8 cellular contexts compared by ENCODE assay signal in genomic region chr6:99424761-99425646, GRCh38. TPM values are rescaled to one million over a fixed set of nuclear protein-coding genes. Genes with fewer than 3 reads are reported as not detected.
DNase-seq lines count a peak whose midpoint lies in the region; ATAC-seq, FAIRE-seq and TF ChIP-seq lines count a peak whose summit lies in the region.

PNISR (minus strand) TSS chr6:99425308; CDS start chr6:99414659, 10,649 bp downstream.

- WGBS in aorta, 2 donors, result 0% methylated on average over 53 of the region's 53 CpGs

- no peak for TF ChIP-seq CTCF in astrocyte of the cerebellum (IDR thresholded peaks at IDR 0.05; ENCODE audit: low read depth, low read length, missing control alignments)

- ATAC-seq in HG02981 (IDR thresholded peaks at IDR 0.05; ENCODE audit: unreplicated experiment), result peak; percentile 83
- peak; percentile 98 for ATAC-seq in aorta (ENCODE audit: low FRiP score)

- H3K36me3 ChIP-seq in rectal smooth muscle tissue (ENCODE audit: control insufficient read depth, insufficient read depth, low read length) (no peaks in the 10 kb centered on the region), aorta (ENCODE audit: control insufficient read depth in 1 of 2, insufficient read depth in 2 of 2, low read length in 1 of 2) (no peaks in the 10 kb centered on the region)

- H3K9ac ChIP-seq in rectal smooth muscle tissue (ENCODE audit: low read length), result peak within 1 kb of the TSS; percentile 89

- H3K27me3 ChIP-seq in rectal smooth muscle tissue (ENCODE audit: control insufficient read depth, insufficient read depth, low read length) (no peaks in the 10 kb centered on the region), aorta (ENCODE audit: control insufficient read depth in 1 of 2, insufficient read depth in 2 of 2, low read length in 1 of 2) (no peaks in the 10 kb centered on the region)

- H3K9me3 ChIP-seq in aorta (ENCODE audit: control insufficient read depth, low read length), result no peaks in the 10 kb centered on the region

- DNase-seq in GM18507 (ENCODE audit: extremely low spot score, insufficient read length, low read depth) (peak; percentile 77), NCI-H2029 treated with DMSO at 0.1 percent for 48 hours (lab: John Stamatoyannopoulos, UW) (peak; percentile 93), T-helper 9 cell (peak; percentile 77), astrocyte of the cerebellum (ENCODE audit: low read depth) (peak; percentile 99), hepatic stellate cell (ENCODE audit: low spot score) (peak; percentile 74), aorta (peak; percentile 90 to 93)

- peak within 1 kb of the TSS; percentile 94 for H3K4me3 ChIP-seq in astrocyte of the cerebellum (ENCODE audit: low read depth, low read length)
- H3K4me3 ChIP-seq in rectal smooth muscle tissue (ENCODE audit: low read length), result peak within 1 kb of the TSS; percentile 73
- H3K4me3 ChIP-seq in aorta (ENCODE audit: low read length in 2 of 2), result peak within 1 kb of the TSS; percentile 96 to 99

- intact Hi-C loops in aorta (cut with DNase I), result loop anchor here (5.0 to 10.0 kb wide), 3 partner anchors 78 to 142 kb away; partner anchors contain the start of genes CCNC (in 1 of the 2) and FAXC (in 1 of the 2)

- H3K4me1 ChIP-seq in rectal smooth muscle tissue (ENCODE audit: control insufficient read depth, insufficient read depth, low read length) (peaks cover 8% of the 10 kb centered on the region), aorta (ENCODE audit: control insufficient read depth in 1 of 2, insufficient read depth in 2 of 2, low read length in 2 of 2) (peaks cover 0 to 9% of the 10 kb centered on the region in 2 donors)

- in situ Hi-C loops in astrocyte of the cerebellum (cut with HindIII; ENCODE audit: low sequenced_read_pairs), result loop anchor here (5.0 kb wide), 1 partner anchor 87 kb away; no protein-coding TSS in a partner anchor

- peak within 1 kb of the TSS; percentile 93 for H3K27ac ChIP-seq in rectal smooth muscle tissue (ENCODE audit: low read depth, low read length)
- H3K27ac ChIP-seq in aorta (ENCODE audit: low read depth in 1 of 2, low read length in 2 of 2), result peak within 1 kb of the TSS; percentile 84 to 100

- FAIRE-seq in GM18507 (lab: Jason Lieb, UNC), result peak; percentile 97

RNA-seq across cellular contexts. Expression of gene PNISR, which starts in this region (rescaled TPM):
- 100 to 1,000 TPM; 107 to 192 TPM for total RNA-seq in aorta
- polyA plus RNA-seq in aorta, result 100 to 1,000 TPM in 1 of 2 donors, 10 to 100 TPM in 1; 16.8 to 140 TPM

Comparison
In these comparisons a context has a peak if more than half of its experiments do, and no peak if none do; other contexts are left out.
1. Peak in every context shown above with its lines: DNase-seq, ATAC-seq, H3K4me3 ChIP-seq and H3K27ac ChIP-seq.